10 cellular contexts compared by ENCODE assay signal in the genomic region with DNA sequence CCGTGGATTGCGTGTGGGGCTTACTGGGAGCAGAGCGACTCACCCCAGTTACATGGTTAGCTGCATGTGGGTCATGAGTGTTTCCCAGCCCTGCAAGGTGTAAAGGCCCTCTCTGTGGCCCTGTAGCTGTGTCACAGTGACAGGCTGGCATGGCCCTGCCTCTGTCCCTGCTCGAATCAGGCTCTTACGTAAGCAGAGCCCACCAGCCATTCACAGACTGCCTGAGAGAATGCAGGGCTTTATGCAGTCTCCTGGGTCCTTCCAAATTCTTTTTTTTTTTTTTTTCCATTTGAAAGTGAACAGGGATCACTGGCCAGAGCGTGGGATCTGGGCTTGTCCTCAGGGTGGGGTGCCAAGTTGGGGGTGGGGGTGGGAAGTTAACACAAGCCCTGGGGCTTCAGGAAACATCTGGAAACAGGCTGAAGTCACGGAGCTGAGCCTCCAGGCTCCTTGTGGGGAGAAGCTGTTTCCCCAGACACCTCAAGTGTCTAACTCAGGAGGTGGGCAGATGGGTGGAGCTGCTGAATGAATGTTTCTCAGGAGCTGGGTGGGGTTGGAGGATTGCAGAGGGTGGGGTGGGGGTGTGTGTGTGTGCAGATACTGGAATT. TPM values are rescaled to one million over a fixed set of nuclear protein-coding genes. Genes with fewer than 3 reads are reported as not detected.
DNase-seq lines count a peak whose midpoint lies in the region; ATAC-seq lines count a peak whose summit lies in the region.
"Had no signal": no experiment of that assay in that cellular context is flagged by ENCODE, and none has a peak within 500 bp of the region (broad histone marks: within the 10 kb centered on the region; RNA-seq: fewer than 3 reads in every experiment).

No MANE protein-coding gene starts in this region.

- H3K36me3 Mint-ChIP-seq in activated T-cell treated with anti-CD3 and anti-CD28 coated beads, Interleukin-2, amount 50 U/mL, for 4 hours (ENCODE audit: insufficient read depth) = peaks cover 7% of the 10 kb centered on the region
- H3K36me3 Mint-ChIP-seq in activated T-helper 17 cell treated with anti-CD3 and anti-CD28 coated beads, Interleukin-2, amount 50 U/mL, for 72 hours (ENCODE audit: low read depth) = peaks cover 7% of the 10 kb centered on the region

- H3K4me3 Mint-ChIP-seq in activated T-cell treated with anti-CD3 and anti-CD28 coated beads, Interleukin-2, amount 50 U/mL, for 4 hours = no peak overlapping the region
- no peak overlapping the region for H3K4me3 Mint-ChIP-seq in activated T-helper 17 cell treated with anti-CD3 and anti-CD28 coated beads, Interleukin-2, amount 50 U/mL, for 72 hours

- DNase-seq in activated T-cell treated with anti-CD3 and anti-CD28 coated beads, Interleukin-2, amount 50 U/mL, for 4 hours = no peak
- DNase-seq in activated T-cell treated with anti-CD3 and anti-CD28 coated beads for 4 hours (no peak), left ventricle myocardium superior (no peak), AG08396 (ENCODE audit: low spot score) (no peak), SIG-M5 (lab: John Stamatoyannopoulos, UW) (no peak)
- no peak for DNase-seq in stimulated activated CD8-positive, alpha-beta memory T cell treated with anti-CD3 and anti-CD28 coated beads, Interleukin-4, amount 100 ng/mL, for 48 hours
- DNase-seq: NCI-H1417 treated with DMSO at 0.1 percent for 48 hours, SHP77 had no signal

- H3K4me1 Mint-ChIP-seq in activated T-cell treated with anti-CD3 and anti-CD28 coated beads, Interleukin-2, amount 50 U/mL, for 4 hours (ENCODE audit: low read depth) = peaks cover 20% of the 10 kb centered on the region
- H3K4me1 Mint-ChIP-seq in activated T-helper 17 cell treated with anti-CD3 and anti-CD28 coated beads, Interleukin-2, amount 50 U/mL, for 72 hours = no peaks in the 10 kb centered on the region

- ATAC-seq in activated T-cell treated with anti-CD3 and anti-CD28 coated beads, Interleukin-2, amount 50 U/mL, for 4 hours = peak; percentile 48 to 72
- ATAC-seq in activated T-helper 17 cell treated with anti-CD3 and anti-CD28 coated beads, Interleukin-2, amount 50 U/mL, for 72 hours (replicated peaks) = peak; percentile 66
- peak; percentile 35 for ATAC-seq in left ventricle myocardium superior

- peak overlapping the region; percentile 59 for H3K27ac ChIP-seq in temporal lobe (ENCODE audit: low read depth, low read length)

- H3K27ac Mint-ChIP-seq in activated T-helper 17 cell treated with anti-CD3 and anti-CD28 coated beads, Interleukin-2, amount 50 U/mL, for 72 hours = no peak overlapping the region

- H3K9me3 Mint-ChIP-seq in activated T-cell treated with anti-CD3 and anti-CD28 coated beads, Interleukin-2, amount 50 U/mL, for 4 hours = no peaks in the 10 kb centered on the region
- no peaks in the 10 kb centered on the region for H3K9me3 Mint-ChIP-seq in activated T-helper 17 cell treated with anti-CD3 and anti-CD28 coated beads, Interleukin-2, amount 50 U/mL, for 72 hours

- intact Hi-C loops in left ventricle myocardium superior (cut with micrococcal nuclease) = no loop called here

- H3K27me3 Mint-ChIP-seq in activated T-cell treated with anti-CD3 and anti-CD28 coated beads, Interleukin-2, amount 50 U/mL, for 4 hours (ENCODE audit: low read depth) = no peaks in the 10 kb centered on the region
- H3K27me3 Mint-ChIP-seq in activated T-helper 17 cell treated with anti-CD3 and anti-CD28 coated beads, Interleukin-2, amount 50 U/mL, for 72 hours = no peaks in the 10 kb centered on the region

RNA-seq across cellular contexts. Expression of gene TECR, which starts 13.4 kb away (rescaled TPM):
- total RNA-seq in activated T-cell treated with anti-CD3 and anti-CD28 coated beads, Interleukin-2, amount 50 U/mL, for 4 hours = 10 to 100 TPM; 92.5 to 96.3 (median 94.6) TPM
- total RNA-seq in activated T-helper 17 cell treated with anti-CD3 and anti-CD28 coated beads, Interleukin-2, amount 50 U/mL, for 72 hours = 100 to 1,000 TPM; 100 to 139 TPM
- 86.4 TPM for total RNA-seq in left ventricle myocardium superior
- total RNA-seq in temporal lobe = 12.0 TPM

RNA-seq across cellular contexts. Expression of gene DNAJB1, which starts 24.6 kb away (rescaled TPM):
- total RNA-seq in activated T-cell treated with anti-CD3 and anti-CD28 coated beads, Interleukin-2, amount 50 U/mL, for 4 hours = 100 to 1,000 TPM; 119 to 128 (median 120) TPM
- 100 to 1,000 TPM in 1 of 2 donors, 10 to 100 TPM in 1; 79.4 to 140 TPM for total RNA-seq in activated T-helper 17 cell treated with anti-CD3 and anti-CD28 coated beads, Interleukin-2, amount 50 U/mL, for 72 hours
- total RNA-seq in left ventricle myocardium superior (47.9 TPM), temporal lobe (29.3 TPM)

RNA-seq across cellular contexts. Expression of gene NDUFB7, which starts 29.0 kb away (rescaled TPM):
- 100 to 1,000 TPM; 161 to 213 (median 175) TPM for total RNA-seq in activated T-cell treated with anti-CD3 and anti-CD28 coated beads, Interleukin-2, amount 50 U/mL, for 4 hours
- total RNA-seq in activated T-helper 17 cell treated with anti-CD3 and anti-CD28 coated beads, Interleukin-2, amount 50 U/mL, for 72 hours = 100 to 1,000 TPM in 1 of 2 donors, 10 to 100 TPM in 1; 79.7 to 132 TPM
- total RNA-seq in left ventricle myocardium superior (546 TPM), temporal lobe (101 TPM)

RNA-seq across cellular contexts. Expression of gene CLEC17A, which starts 40.1 kb away (rescaled TPM):
- total RNA-seq in activated T-cell treated with anti-CD3 and anti-CD28 coated beads, Interleukin-2, amount 50 U/mL, for 4 hours = 1 to 10 TPM in 2 of 3 donors, under 1 TPM in 1; 0.95 to 2.3 (median 1.3) TPM
- total RNA-seq in activated T-helper 17 cell treated with anti-CD3 and anti-CD28 coated beads, Interleukin-2, amount 50 U/mL, for 72 hours = 1 to 10 TPM in 1 of 2 donors, under 1 TPM in 1; 0.78 to 2.0 TPM
- total RNA-seq in left ventricle myocardium superior (not detected), temporal lobe (not detected)

RNA-seq across cellular contexts. Expression of gene GIPC1, which starts 46.9 kb away (rescaled TPM):
- 10 to 100 TPM; 42.5 to 49.8 (median 44.3) TPM for total RNA-seq in activated T-cell treated with anti-CD3 and anti-CD28 coated beads, Interleukin-2, amount 50 U/mL, for 4 hours
- total RNA-seq in activated T-helper 17 cell treated with anti-CD3 and anti-CD28 coated beads, Interleukin-2, amount 50 U/mL, for 72 hours = 10 to 100 TPM; 23.4 to 44.9 TPM
- total RNA-seq in left ventricle myocardium superior (55.9 TPM), temporal lobe (25.3 TPM)
